In the genomic region with DNA sequence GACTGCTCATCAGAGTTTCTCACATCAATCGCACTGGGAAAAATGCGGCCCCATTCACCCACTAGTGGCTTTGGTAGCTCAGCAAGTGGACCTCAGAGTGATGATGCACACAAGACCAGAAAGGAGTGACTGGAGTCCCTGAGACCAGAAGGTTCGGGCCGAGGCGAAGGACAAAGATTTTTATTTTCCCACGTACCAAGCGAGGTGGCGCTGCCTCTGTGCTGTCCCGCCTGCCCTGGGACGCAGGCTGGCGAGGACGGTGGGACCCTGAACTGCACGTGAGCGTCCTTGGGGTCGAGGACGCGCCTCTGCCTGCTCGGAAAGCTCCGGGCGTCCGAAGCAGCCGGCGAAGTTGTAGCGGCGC, we compare ENCODE assay signal across 8 cellular contexts. TPM values are rescaled to one million over a fixed set of nuclear protein-coding genes. Genes with fewer than 3 reads are reported as not detected.
DNase-seq lines count a peak whose midpoint lies in the region; ATAC-seq and TF ChIP-seq lines count a peak whose summit lies in the region.
"Not testable (repeated sequence)": the region's sequence is repeated elsewhere in the genome, so short reads cannot be mapped to it uniquely, and the experiment has no call there.

No MANE protein-coding gene starts in this region.

- H3K36me3 Mint-ChIP-seq in activated naive CD8-positive, alpha-beta T cell treated with anti-CD3 and anti-CD28 coated beads, Interleukin-2, amount 10 ng/mL, durations not matched to agents 7 days and 5 days, result not testable (repeated sequence)

- intact Hi-C loops in PC-3 (cut with micrococcal nuclease), result not testable (repeated sequence)

- H3K4me1 Mint-ChIP-seq in activated naive CD8-positive, alpha-beta T cell treated with anti-CD3 and anti-CD28 coated beads, Interleukin-2, amount 10 ng/mL, durations not matched to agents 7 days and 5 days, result peaks cover 27% of the 10 kb centered on the region

- H3F3A ChIP-seq in PC-3 (ENCODE audit: low read length, unreplicated experiment), result not testable (repeated sequence)

- peak overlapping the region; percentile 83 for H3K4me3 ChIP-seq in PC-3 (ENCODE audit: low read length)
- peak overlapping the region; percentile 78 for H3K4me3 ChIP-seq in fibroblast of villous mesenchyme (ENCODE audit: low read depth, low read length)
- peak overlapping the region; percentile 44 for H3K4me3 ChIP-seq in mucosa of stomach (ENCODE audit: low read length)
- H3K4me3 ChIP-seq in stomach smooth muscle (ENCODE audit: low read length in 2 of 2), result peak overlapping the region; percentile 78 to 88

- H3K4me2 ChIP-seq in PC-3 (ENCODE audit: low read length), result peak overlapping the region; percentile 81

- not testable (repeated sequence) for H3K27me3 Mint-ChIP-seq in activated naive CD8-positive, alpha-beta T cell treated with anti-CD3 and anti-CD28 coated beads, Interleukin-2, amount 10 ng/mL, durations not matched to agents 7 days and 5 days

- DNase-seq in DMS 273 (lab: John Stamatoyannopoulos, UW; ENCODE audit: unreplicated experiment) (peak; percentile 34), fibroblast of villous mesenchyme (ENCODE audit: low read depth) (peak; percentile 6)
- DNase-seq in PC-3; activated naive CD8-positive, alpha-beta T cell treated with anti-CD3 and anti-CD28 coated beads, Interleukin-2, amount 10 ng/mL, durations not matched to agents 7 days and 5 days: not testable (repeated sequence)

- TSS peak; percentile 66 for BruUV-seq in PC-3 (replicated peaks; lab: Mats Ljungman, UMichigan)

- peak overlapping the region; percentile 48; the same call in 1 of the 2 replicates for H2AFZ ChIP-seq in PC-3 (ENCODE audit: low read length)

- H3K4me1 ChIP-seq in PC-3 (ENCODE audit: insufficient read depth, low read length); mucosa of stomach (ENCODE audit: control insufficient read depth, insufficient read depth, low read length); stomach smooth muscle (ENCODE audit: control insufficient read depth, insufficient read depth, low read length): not testable (repeated sequence)

- not testable (repeated sequence) for TF ChIP-seq CTCF in PC-3 (conservative IDR thresholded peaks at IDR 0.05; ENCODE audit: low read depth, low read length); fibroblast of villous mesenchyme (IDR thresholded peaks at IDR 0.05; ENCODE audit: insufficient read depth, low read depth, low read length)

- ATAC-seq in GM21360 (IDR thresholded peaks at IDR 0.05; ENCODE audit: unreplicated experiment) (peak; percentile 41), HG03066 (IDR thresholded peaks at IDR 0.05; ENCODE audit: low read depth, unreplicated experiment) (peak; percentile 31), PC-3 (peak; percentile 49)
- peak; percentile 46 for ATAC-seq in activated naive CD8-positive, alpha-beta T cell treated with anti-CD3 and anti-CD28 coated beads, Interleukin-2, amount 10 ng/mL, durations not matched to agents 7 days and 5 days (ENCODE audit: low read depth)

- not testable (repeated sequence) for H3K9me3 Mint-ChIP-seq in activated naive CD8-positive, alpha-beta T cell treated with anti-CD3 and anti-CD28 coated beads, Interleukin-2, amount 10 ng/mL, durations not matched to agents 7 days and 5 days

- H3K9ac ChIP-seq in PC-3 (ENCODE audit: low read length) (peak overlapping the region; percentile 85), mucosa of stomach (ENCODE audit: low read length) (peak overlapping the region; percentile 78), stomach smooth muscle (ENCODE audit: low read length in 2 of 2) (peak overlapping the region; percentile 58 to 84)

- H3K9me2 ChIP-seq in PC-3 (replicated peaks; ENCODE audit: low read length), result not testable (repeated sequence)

- H3K27me3 ChIP-seq in PC-3 (ENCODE audit: low read length); mucosa of stomach (ENCODE audit: control insufficient read depth, insufficient read depth, low read length); stomach smooth muscle (ENCODE audit: control insufficient read depth in 1 of 2, insufficient read depth in 2 of 2, low read length in 2 of 2): not testable (repeated sequence)

- H3K27ac ChIP-seq in PC-3 (ENCODE audit: low read length); stomach smooth muscle (ENCODE audit: low read length): not testable (repeated sequence)

- H3K9me3 ChIP-seq in PC-3 (ENCODE audit: low read length); mucosa of stomach (ENCODE audit: control insufficient read depth, low read length); stomach smooth muscle (ENCODE audit: control insufficient read depth in 2 of 2, low read length in 2 of 2): not testable (repeated sequence)

- peak overlapping the region; percentile 93 for H3K27ac Mint-ChIP-seq in activated naive CD8-positive, alpha-beta T cell treated with anti-CD3 and anti-CD28 coated beads, Interleukin-2, amount 10 ng/mL, durations not matched to agents 7 days and 5 days

- H3K4me3 Mint-ChIP-seq in activated naive CD8-positive, alpha-beta T cell treated with anti-CD3 and anti-CD28 coated beads, Interleukin-2, amount 10 ng/mL, durations not matched to agents 7 days and 5 days, result peak overlapping the region; percentile 95

- peaks cover 74% of the 10 kb centered on the region for H3K79me2 ChIP-seq in PC-3 (ENCODE audit: low read length)

- H3K36me3 ChIP-seq in PC-3 (ENCODE audit: low read depth, low read length); mucosa of stomach (ENCODE audit: control insufficient read depth, insufficient read depth, low read length); stomach smooth muscle (ENCODE audit: control insufficient read depth in 2 of 2, insufficient read depth in 2 of 2, low read length in 2 of 2): not testable (repeated sequence)

- H4K20me1 ChIP-seq in PC-3 (ENCODE audit: low read length), result not testable (repeated sequence)

- CTCF ChIA-PET in PC-3 (lab: Charles Lee), result not testable (repeated sequence)

- POLR2A ChIA-PET in PC-3 (lab: Charles Lee; ENCODE audit: unreplicated experiment), result not testable (repeated sequence)
- POLR2A ChIA-PET in activated naive CD8-positive, alpha-beta T cell treated with anti-CD3 and anti-CD28 coated beads, Interleukin-2, amount 10 ng/mL, durations not matched to agents 7 days and 5 days (lab: Charles Lee), result interaction anchor here (0.9 kb wide), 1 partner anchor 52 kb away, joined by 3 read pairs; no protein-coding TSS in a partner anchor

RNA-seq across cellular contexts. Expression of gene TIMM23, which starts 0.6 kb away (rescaled TPM):
- total RNA-seq in PC-3 (2014; rRNA removed) (97.9 and 99.2 TPM in 2 replicates), fibroblast of villous mesenchyme (62.2 and 79.5 TPM in 2 replicates)
- total RNA-seq in activated naive CD8-positive, alpha-beta T cell treated with anti-CD3 and anti-CD28 coated beads, Interleukin-2, amount 10 ng/mL, durations not matched to agents 7 days and 5 days, result 10 to 100 TPM; 42.7 to 43.8 TPM

RNA-seq across cellular contexts. Expression of gene NCOA4, which starts 58.7 kb away (rescaled TPM):
- total RNA-seq in PC-3 (2014; rRNA removed), result 60.0 and 61.7 TPM in 2 replicates
- 100 to 1,000 TPM; 102 to 106 TPM for total RNA-seq in activated naive CD8-positive, alpha-beta T cell treated with anti-CD3 and anti-CD28 coated beads, Interleukin-2, amount 10 ng/mL, durations not matched to agents 7 days and 5 days
- total RNA-seq in fibroblast of villous mesenchyme, result 163 and 256 TPM in 2 replicates
